1 cellular context compared by ENCODE assay signal in the genomic region with DNA sequence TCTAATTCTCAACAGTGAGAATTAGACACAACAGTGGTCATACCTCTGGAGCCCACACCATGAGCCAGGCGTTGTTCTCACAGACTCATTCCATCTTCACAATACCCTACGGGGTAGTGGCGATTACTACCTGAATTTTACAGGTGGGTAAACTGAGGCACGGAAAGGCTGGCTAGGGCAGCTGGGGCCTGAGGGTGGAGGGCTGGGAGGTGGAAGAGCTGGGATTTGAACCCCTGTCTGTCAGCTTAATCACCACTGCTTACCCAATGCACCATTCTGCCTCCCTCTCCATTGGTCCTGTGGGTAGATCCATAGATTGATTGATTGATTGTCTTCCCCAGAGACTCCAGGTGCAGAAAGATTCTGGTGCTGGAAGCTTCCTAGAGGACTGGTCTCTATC. TPM values are rescaled to one million over a fixed set of nuclear protein-coding genes. Genes with fewer than 3 reads are reported as not detected.
"Had no signal": no experiment of that assay in that cellular context is flagged by ENCODE, and none has a peak within 500 bp of the region (broad histone marks: within the 10 kb centered on the region; RNA-seq: fewer than 3 reads in every experiment).

No MANE protein-coding gene starts in this region.

RNA-seq across cellular contexts. Expression of a gene that starts 31.4 kb away (rescaled TPM):
- total RNA-seq: HT-29 had no signal
